Comparison of ENCODE assay signal across 18 cellular contexts in genomic region chr12:66352899-66353298, GRCh38. TPM values are rescaled to one million over a fixed set of nuclear protein-coding genes. Genes with fewer than 3 reads are reported as not detected.
A peak's percentile ranks its signal among the peaks of the same experiment; 100 is the strongest.
DNase-seq lines count a peak whose midpoint lies in the region; ATAC-seq and TF ChIP-seq lines count a peak whose summit lies in the region.
"Had no signal": no experiment of that assay in that cellular context is flagged by ENCODE, and none has a peak within 500 bp of the region (broad histone marks: within the 10 kb centered on the region; RNA-seq: fewer than 3 reads in every experiment).

No MANE protein-coding gene starts in this region.

- no peak overlapping the region for H3K4me2 ChIP-seq in neural progenitor cell
- H3K4me2 ChIP-seq: A549; BLaER1 treated with 17β-estradiol and CSF1 and Interleukin-3, amounts not matched to agents 10 nM and 100 nM had no signal

- no peak for ATAC-seq in activated T-helper 17 cell treated with anti-CD3 and anti-CD28 coated beads, Interleukin-2, amount 50 U/mL, for 72 hours (replicated peaks)

- TF ChIP-seq CTCF in neural progenitor cell (IDR thresholded peaks at IDR 0.05) = no peak

- no peak overlapping the region for H2AFZ ChIP-seq in neural progenitor cell (replicated peaks)

- H3K4me3 ChIP-seq in neural progenitor cell = no peak overlapping the region
- H3K4me3 ChIP-seq: A549; BLaER1 treated with 17β-estradiol and CSF1 and Interleukin-3, amounts not matched to agents 10 nM and 100 nM; GM12878 had no signal

- no peaks in the 10 kb centered on the region for H3F3A ChIP-seq in neural progenitor cell (ENCODE audit: low read depth)

- no peaks in the 10 kb centered on the region for H3K36me3 ChIP-seq in neural progenitor cell

- no peak for DNase-seq in activated naive CD8-positive, alpha-beta T cell treated with anti-CD3 and anti-CD28 coated beads for 36 hours
- no peak for DNase-seq in neural progenitor cell (ENCODE audit: low spot score)
- no peak for DNase-seq in NCI-H1048 (lab: John Stamatoyannopoulos, UW)
- DNase-seq in MV-4-11 (lab: John Stamatoyannopoulos, UW) = no peak
- DNase-seq: CD4-positive, alpha-beta T cell; COR-L47; DMS 273 treated with DMSO at 0.1 percent for 48 hours; DMS153; DMS79 had no signal

- no peaks in the 10 kb centered on the region for H3K4me1 ChIP-seq in neural progenitor cell
- H3K4me1 ChIP-seq: A549; BLaER1 treated with 17β-estradiol and CSF1 and Interleukin-3, amounts not matched to agents 10 nM and 100 nM had no signal

- no peaks in the 10 kb centered on the region for H3K27me3 Mint-ChIP-seq in activated naive CD8-positive, alpha-beta T cell
- H3K27me3 Mint-ChIP-seq in activated naive CD8-positive, alpha-beta T cell treated with anti-CD3 and anti-CD28 coated beads for 36 hours = no peaks in the 10 kb centered on the region
- no peaks in the 10 kb centered on the region for H3K27me3 Mint-ChIP-seq in activated T-helper 17 cell treated with anti-CD3 and anti-CD28 coated beads, Interleukin-2, amount 50 U/mL, for 72 hours
- H3K27me3 Mint-ChIP-seq in neural progenitor cell (ENCODE audit: insufficient read depth, low read depth) = peaks cover 2% of the 10 kb centered on the region
- H3K27me3 Mint-ChIP-seq: B cell; CD4-positive, alpha-beta T cell; CD8-positive, alpha-beta memory T cell had no signal

- H4K20me1 ChIP-seq in neural progenitor cell (ENCODE audit: low read depth) = no peaks in the 10 kb centered on the region
- H4K20me1 ChIP-seq: BLaER1 treated with 17β-estradiol and CSF1 and Interleukin-3, amounts not matched to agents 10 nM and 100 nM had no signal

- H3K9me3 Mint-ChIP-seq in activated naive CD8-positive, alpha-beta T cell (ENCODE audit: low read depth) = no peaks in the 10 kb centered on the region
- no peaks in the 10 kb centered on the region for H3K9me3 Mint-ChIP-seq in activated naive CD8-positive, alpha-beta T cell treated with anti-CD3 and anti-CD28 coated beads for 36 hours
- no peaks in the 10 kb centered on the region for H3K9me3 Mint-ChIP-seq in activated T-helper 17 cell treated with anti-CD3 and anti-CD28 coated beads, Interleukin-2, amount 50 U/mL, for 72 hours
- no peaks in the 10 kb centered on the region for H3K9me3 Mint-ChIP-seq in neural progenitor cell
- H3K9me3 Mint-ChIP-seq: CD4-positive, alpha-beta T cell; CD8-positive, alpha-beta memory T cell had no signal

- no peak overlapping the region for H3K9ac ChIP-seq in neural progenitor cell
- H3K9ac ChIP-seq: BLaER1 treated with 17β-estradiol and CSF1 and Interleukin-3, amounts not matched to agents 10 nM and 100 nM had no signal

- H3K4me3 Mint-ChIP-seq in activated naive CD8-positive, alpha-beta T cell = no peak overlapping the region
- H3K4me3 Mint-ChIP-seq in activated naive CD8-positive, alpha-beta T cell treated with anti-CD3 and anti-CD28 coated beads for 36 hours = no peak overlapping the region
- no peak overlapping the region for H3K4me3 Mint-ChIP-seq in activated T-helper 17 cell treated with anti-CD3 and anti-CD28 coated beads, Interleukin-2, amount 50 U/mL, for 72 hours
- no peak overlapping the region for H3K4me3 Mint-ChIP-seq in neural progenitor cell
- H3K4me3 Mint-ChIP-seq: B cell; CD4-positive, alpha-beta T cell had no signal

- H3K79me2 ChIP-seq in neural progenitor cell (ENCODE audit: low read depth) = no peaks in the 10 kb centered on the region

- peak overlapping the region; percentile 2 for H3K27ac Mint-ChIP-seq in activated naive CD8-positive, alpha-beta T cell
- no peak overlapping the region for H3K27ac Mint-ChIP-seq in activated naive CD8-positive, alpha-beta T cell treated with anti-CD3 and anti-CD28 coated beads for 36 hours
- H3K27ac Mint-ChIP-seq in activated T-helper 17 cell treated with anti-CD3 and anti-CD28 coated beads, Interleukin-2, amount 50 U/mL, for 72 hours = peak overlapping the region; percentile 55
- peak overlapping the region; percentile 80 for H3K27ac Mint-ChIP-seq in neural progenitor cell
- H3K27ac Mint-ChIP-seq: B cell had no signal

- no peak overlapping the region for H3K27ac ChIP-seq in neural progenitor cell
- H3K27ac ChIP-seq: 22Rv1; A549; BLaER1 treated with 17β-estradiol and CSF1 and Interleukin-3, amounts not matched to agents 10 nM and 100 nM; C4-2B had no signal

- H3K9me3 ChIP-seq in neural progenitor cell (ENCODE audit: low read depth) = no peaks in the 10 kb centered on the region
- H3K9me3 ChIP-seq: A549; BLaER1 treated with 17β-estradiol and CSF1 and Interleukin-3, amounts not matched to agents 10 nM and 100 nM had no signal

- peaks cover 12% of the 10 kb centered on the region for H3K36me3 Mint-ChIP-seq in activated naive CD8-positive, alpha-beta T cell
- peaks cover 5% of the 10 kb centered on the region for H3K36me3 Mint-ChIP-seq in activated naive CD8-positive, alpha-beta T cell treated with anti-CD3 and anti-CD28 coated beads for 36 hours
- H3K36me3 Mint-ChIP-seq in activated T-helper 17 cell treated with anti-CD3 and anti-CD28 coated beads, Interleukin-2, amount 50 U/mL, for 72 hours (ENCODE audit: low read depth) = peaks cover 47% of the 10 kb centered on the region
- H3K36me3 Mint-ChIP-seq in neural progenitor cell = peaks cover 19% of the 10 kb centered on the region

- H3K27me3 ChIP-seq in neural progenitor cell = no peaks in the 10 kb centered on the region
- H3K27me3 ChIP-seq: BLaER1 treated with 17β-estradiol and CSF1 and Interleukin-3, amounts not matched to agents 10 nM and 100 nM had no signal

- no peaks in the 10 kb centered on the region for H3K4me1 Mint-ChIP-seq in activated naive CD8-positive, alpha-beta T cell (ENCODE audit: low read depth)
- H3K4me1 Mint-ChIP-seq in activated naive CD8-positive, alpha-beta T cell treated with anti-CD3 and anti-CD28 coated beads for 36 hours = no peaks in the 10 kb centered on the region
- peaks cover 3% of the 10 kb centered on the region for H3K4me1 Mint-ChIP-seq in activated T-helper 17 cell treated with anti-CD3 and anti-CD28 coated beads, Interleukin-2, amount 50 U/mL, for 72 hours
- H3K4me1 Mint-ChIP-seq in neural progenitor cell = peaks cover 5% of the 10 kb centered on the region
- H3K4me1 Mint-ChIP-seq: B cell had no signal

RNA-seq across cellular contexts. Expression of gene HELB, which starts 50.6 kb away (rescaled TPM):
- total RNA-seq in activated naive CD8-positive, alpha-beta T cell treated with anti-CD3 and anti-CD28 coated beads for 36 hours = 10 to 100 TPM; 13.5 to 13.7 TPM
- total RNA-seq in activated T-helper 17 cell treated with anti-CD3 and anti-CD28 coated beads, Interleukin-2, amount 50 U/mL, for 72 hours = 10 to 100 TPM; 21.9 to 40.1 TPM
- total RNA-seq in neural progenitor cell (ENCODE audit: low replicate concordance) = 4.6 and 10.7 TPM in 2 replicates
